In genomic region chr5:128844354-128844923, GRCh38 we compare ENCODE assay signal across 10 cellular contexts.
A peak's percentile ranks its signal among the peaks of the same experiment; 100 is the strongest.
DNase-seq lines count a peak whose midpoint lies in the region; ATAC-seq and TF ChIP-seq lines count a peak whose summit lies in the region.
"Had no signal": no experiment of that assay in that cellular context is flagged by ENCODE, and none has a peak within 500 bp of the region (broad histone marks: within the 10 kb centered on the region; RNA-seq: fewer than 3 reads in every experiment).

No MANE protein-coding gene starts in this region.

- H3K9me2 ChIP-seq in neural cell (ENCODE audit: insufficient read depth, low read length) = no peaks in the 10 kb centered on the region

- no peak overlapping the region for H3K27ac Mint-ChIP-seq in activated CD4-positive, alpha-beta memory T cell treated with anti-CD3 and anti-CD28 coated beads, Interleukin-2, amount 10 ng/mL, durations not matched to agents 7 days and 5 days

- TF ChIP-seq EP300 in neural cell (conservative IDR thresholded peaks at IDR 0.05; ENCODE audit: poor library complexity, severe bottlenecking) = no peak

- H3K4me3 Mint-ChIP-seq in activated CD4-positive, alpha-beta memory T cell treated with anti-CD3 and anti-CD28 coated beads, Interleukin-2, amount 10 ng/mL, durations not matched to agents 7 days and 5 days = no peak overlapping the region

- TF ChIP-seq RAD21 in neural cell (conservative IDR thresholded peaks at IDR 0.05) = peak; percentile 80

- H3K27me3 ChIP-seq in neural cell (ENCODE audit: insufficient read depth, low read depth, low read length) = no peaks in the 10 kb centered on the region
- H3K27me3 ChIP-seq: MG63 had no signal

- no peak overlapping the region for H2AFZ ChIP-seq in neural cell (ENCODE audit: low read depth, low read length)

- H3K27ac ChIP-seq in neural cell (ENCODE audit: low read length) = no peak overlapping the region

- H3K79me2 ChIP-seq in neural cell (replicated peaks; ENCODE audit: insufficient read depth, low read length) = no peaks in the 10 kb centered on the region

- H3K4me3 ChIP-seq in GM12864 (ENCODE audit: low read depth, low read length) (no peak overlapping the region), neural cell (ENCODE audit: low read length) (no peak overlapping the region)
- H3K4me3 ChIP-seq: MG63 had no signal

- no peaks in the 10 kb centered on the region for H3F3A ChIP-seq in neural cell (ENCODE audit: insufficient read depth, low read length, poor library complexity, severe bottlenecking)

- no peak for ATAC-seq in HG02840 (IDR thresholded peaks at IDR 0.05; ENCODE audit: low FRiP score, unreplicated experiment)

- H4K20me1 ChIP-seq in neural cell (ENCODE audit: insufficient read depth) = no peaks in the 10 kb centered on the region

- no peak overlapping the region for H3K4me2 ChIP-seq in neural cell (ENCODE audit: low read length)

- no peak overlapping the region for H3K9ac ChIP-seq in neural cell (ENCODE audit: low read length)

- H3K9me3 ChIP-seq in neural cell (ENCODE audit: low read length) = no peaks in the 10 kb centered on the region

- H3K9me3 Mint-ChIP-seq in activated CD4-positive, alpha-beta memory T cell treated with anti-CD3 and anti-CD28 coated beads, Interleukin-2, amount 10 ng/mL, durations not matched to agents 7 days and 5 days = peaks cover 4% of the 10 kb centered on the region

- no peaks in the 10 kb centered on the region for H3K36me3 Mint-ChIP-seq in activated CD4-positive, alpha-beta memory T cell treated with anti-CD3 and anti-CD28 coated beads, Interleukin-2, amount 10 ng/mL, durations not matched to agents 7 days and 5 days (ENCODE audit: low read depth)

- H3K4me1 Mint-ChIP-seq in activated CD4-positive, alpha-beta memory T cell treated with anti-CD3 and anti-CD28 coated beads, Interleukin-2, amount 10 ng/mL, durations not matched to agents 7 days and 5 days = no peaks in the 10 kb centered on the region

- POLR2A ChIA-PET in activated CD4-positive, alpha-beta memory T cell treated with anti-CD3 and anti-CD28 coated beads, Interleukin-2, amount 10 ng/mL, durations not matched to agents 7 days and 5 days (lab: Charles Lee) = no interaction called here

- DNase-seq in GM12864 (ENCODE audit: low read depth) = no peak
- DNase-seq in NCI-H1694 treated with DMSO at 0.1 percent for 48 hours (lab: John Stamatoyannopoulos, UW) = peak; percentile 32
- DNase-seq in dermis microvascular lymphatic vessel endothelial cell (ENCODE audit: low read depth in 2 of 2) = peak; percentile 23 to 38
- DNase-seq in activated CD4-positive, alpha-beta memory T cell treated with anti-CD3 and anti-CD28 coated beads, Interleukin-2, amount 10 ng/mL, durations not matched to agents 7 days and 5 days = no peak
- no peak for DNase-seq in activated CD4-positive, alpha-beta T cell treated with anti-CD3 and anti-CD28 coated beads for 48 hours
- no peak for DNase-seq in NCI-H1436 treated with DMSO at 0.1 percent for 48 hours (lab: John Stamatoyannopoulos, UW)
- DNase-seq: activated T-cell treated with anti-CD3 and anti-CD28 coated beads for 4 hours, MG63 had no signal

- no peaks in the 10 kb centered on the region for H3K27me3 Mint-ChIP-seq in activated CD4-positive, alpha-beta memory T cell treated with anti-CD3 and anti-CD28 coated beads, Interleukin-2, amount 10 ng/mL, durations not matched to agents 7 days and 5 days

- no peaks in the 10 kb centered on the region for H3K36me3 ChIP-seq in neural cell (ENCODE audit: insufficient read depth, low read length)
- H3K36me3 ChIP-seq: MG63 had no signal

- TF ChIP-seq CTCF in GM12864 (IDR thresholded peaks at IDR 0.05; ENCODE audit: low read depth, low read length, missing control alignments) (peak; percentile 5), neural cell (IDR thresholded peaks at IDR 0.05; ENCODE audit: poor library complexity, severe bottlenecking) (peak; percentile 74)

- CTCF ChIA-PET in activated CD4-positive, alpha-beta memory T cell treated with anti-CD3 and anti-CD28 coated beads, Interleukin-2, amount 10 ng/mL, durations not matched to agents 7 days and 5 days (lab: Charles Lee) = interaction anchor here (1.7 kb wide), 1 partner anchor 630 kb away, joined by 4 read pairs; no protein-coding TSS in a partner anchor

TF ChIP-seq in neural cell, 6 proteins besides CTCF, POLR2A, EP300 and RAD21:
- no peak for TF ChIP-seq TAF1 (IDR thresholded peaks at IDR 0.05; ENCODE audit: low read depth)
- TF ChIP-seq EZH2 (IDR thresholded peaks at IDR 0.05; ENCODE audit: borderline replicate concordance, insufficient read depth, low read length, poor library complexity, severe bottlenecking) = no peak
- TF ChIP-seq POLR2AphosphoS5 (IDR thresholded peaks at IDR 0.05) = no peak
- peak; percentile 82 for TF ChIP-seq SMC3 (conservative IDR thresholded peaks at IDR 0.05; ENCODE audit: poor library complexity)
- no peak for TF ChIP-seq MXI1 (conservative IDR thresholded peaks at IDR 0.05; ENCODE audit: poor library complexity, severe bottlenecking)
- no peak for TF ChIP-seq REST (IDR thresholded peaks at IDR 0.05; ENCODE audit: borderline replicate concordance)

Comparison
In these comparisons a context has a peak if more than half of its experiments do, and no peak if none do; other contexts are left out.
1. DNase-seq: peak in NCI-H1694 treated with DMSO at 0.1 percent for 48 hours (single experiment) and dermis microvascular lymphatic vessel endothelial cell (2 of 2); none in GM12864 (single experiment), activated CD4-positive, alpha-beta memory T cell treated with anti-CD3 and anti-CD28 coated beads, Interleukin-2, amount 10 ng/mL, durations not matched to agents 7 days and 5 days (single experiment), activated CD4-positive, alpha-beta T cell treated with anti-CD3 and anti-CD28 coated beads for 48 hours (single experiment) and NCI-H1436 treated with DMSO at 0.1 percent for 48 hours (single experiment).